9 cellular contexts compared by ENCODE assay signal in the genomic region with DNA sequence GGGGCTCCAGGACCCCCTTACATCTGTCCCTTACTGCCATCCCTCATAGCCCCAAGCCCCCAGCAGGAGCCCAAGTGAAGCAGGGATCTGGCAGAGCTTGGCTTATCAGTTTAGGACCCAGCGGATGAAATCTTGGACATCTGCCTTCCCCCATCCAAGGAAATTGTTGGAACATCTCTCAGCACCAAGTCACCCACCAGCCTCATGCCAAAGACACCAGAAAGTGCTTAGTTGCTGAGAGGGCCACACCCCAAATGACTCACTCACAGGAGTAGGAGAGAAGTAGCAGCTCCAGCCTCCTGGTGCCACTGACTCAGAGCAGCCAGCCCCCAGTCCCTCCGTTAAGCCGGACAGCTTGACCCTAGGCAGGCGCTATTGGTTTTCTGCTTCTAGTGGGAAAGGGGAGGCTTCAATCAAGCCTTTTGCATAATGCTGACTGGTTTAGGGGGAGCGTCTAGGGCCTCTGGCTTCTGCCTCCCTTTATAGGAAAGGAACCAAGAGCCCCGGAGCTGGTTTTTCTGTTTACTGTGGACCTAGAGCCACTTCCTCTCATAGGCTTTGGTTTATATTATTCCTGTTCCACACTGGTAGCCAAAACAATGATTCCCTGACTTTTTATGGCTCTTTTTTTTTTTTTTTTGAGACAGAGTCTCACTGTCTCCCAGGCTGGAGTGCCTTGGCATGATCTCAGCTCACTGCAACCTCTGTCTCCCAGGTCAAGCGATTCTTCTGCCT.
A peak's percentile ranks its signal among the peaks of the same experiment; 100 is the strongest.
DNase-seq lines count a peak whose midpoint lies in the region; ATAC-seq and TF ChIP-seq lines count a peak whose summit lies in the region.
"Had no signal": no experiment of that assay in that cellular context is flagged by ENCODE, and none has a peak within 500 bp of the region (broad histone marks: within the 10 kb centered on the region; RNA-seq: fewer than 3 reads in every experiment).

No MANE protein-coding gene starts in this region.

- H2BK5ac ChIP-seq in trophoblast cell (ENCODE audit: low read depth, low read length, poor library complexity), result peak overlapping the region; percentile 49

- H3K9ac ChIP-seq in GM23248 (peak overlapping the region; percentile 81), trophoblast cell (ENCODE audit: low read length) (no peak overlapping the region)

- H3K27me3 Mint-ChIP-seq in mesothelial cell of epicardium (ENCODE audit: low read depth), result no peaks in the 10 kb centered on the region
- H3K27me3 Mint-ChIP-seq: naive B cell had no signal

- H3K36me3 ChIP-seq in GM23248 (ENCODE audit: low read depth) (peaks cover 18% of the 10 kb centered on the region; the same call in 1 of the 2 replicates), trophoblast cell (ENCODE audit: control insufficient read depth in 1 of 2, insufficient read depth in 2 of 2, low read length in 2 of 2) (peaks cover 29 to 38% of the 10 kb centered on the region in 2 experiments)

- peak overlapping the region; percentile 60 for H4K8ac ChIP-seq in trophoblast cell (ENCODE audit: low read depth, low read length)

- H3K9me2 ChIP-seq in GM23248 (ENCODE audit: insufficient read depth), result no peaks in the 10 kb centered on the region

- H3K4me3 ChIP-seq in GM23248, result peak overlapping the region; percentile 26; the same call in 1 of the 2 replicates
- no peak overlapping the region for H3K4me3 ChIP-seq in fibroblast of mammary gland (ENCODE audit: control insufficient read depth, low read depth, low read length)
- no peak overlapping the region for H3K4me3 ChIP-seq in trophoblast cell (ENCODE audit: low read depth, low read length)

- peaks cover 16% of the 10 kb centered on the region for H3K36me3 Mint-ChIP-seq in mesothelial cell of epicardium
- H3K36me3 Mint-ChIP-seq: naive B cell had no signal

- DNase-seq in GM23248 (peak; percentile 100), SK-MEL-5 (ENCODE audit: low read depth, low spot score) (peak; percentile 21), fibroblast of mammary gland (ENCODE audit: low read depth) (peak; percentile 100), trophoblast cell (peak; percentile 97 to 98), T-helper 9 cell (no peak), mesothelial cell of epicardium (ENCODE audit: low spot score in 2 of 2, unreplicated experiment in 2 of 2) (no peak)
- DNase-seq in activated CD4-positive, alpha-beta T cell treated with anti-CD3 and anti-CD28 coated beads, Interleukin-2, amount 50 U/mL, for 48 hours, result no peak
- DNase-seq: naive B cell had no signal

- WGBS in GM23248 (ENCODE audit: low coverage in 1 of 2, low lambda C conversion rate in 2 of 2, missing lambda C conversion rate in 2 of 2), 2 experiments, result 2 to 5% methylated on average over 7 of the region's 7 CpGs
- no CpG with 5 or more reads among the region's 7 CpGs for WGBS in trophoblast cell (ENCODE audit: extremely low coverage, insufficient coverage, insufficient read length)

- H3K9me3 ChIP-seq in GM23248 (ENCODE audit: low read depth) (no peaks in the 10 kb centered on the region), trophoblast cell (ENCODE audit: insufficient read depth, low read depth, low read length) (peaks cover 7% of the 10 kb centered on the region)

- H3K27ac ChIP-seq in GM23248, result peak overlapping the region; percentile 99
- peak overlapping the region; percentile 81 for H3K27ac ChIP-seq in trophoblast cell (ENCODE audit: low read depth, low read length)

- no peak for ATAC-seq in GM19395 (IDR thresholded peaks at IDR 0.05; ENCODE audit: unreplicated experiment)

- H3K4me1 ChIP-seq in GM23248 (ENCODE audit: insufficient read depth), result peaks cover 71% of the 10 kb centered on the region
- H3K4me1 ChIP-seq in trophoblast cell (ENCODE audit: control insufficient read depth in 1 of 2, insufficient read depth in 2 of 2, low read length in 2 of 2), result peaks cover 28 to 37% of the 10 kb centered on the region in 2 experiments

- peak overlapping the region; percentile 55 for H2BK120ac ChIP-seq in trophoblast cell (ENCODE audit: insufficient read depth, low read length, poor library complexity)

- peak overlapping the region; percentile 19 for H3K4ac ChIP-seq in trophoblast cell (ENCODE audit: low read depth, low read length)

- no peak overlapping the region for H3K23ac ChIP-seq in trophoblast cell (ENCODE audit: low read length)

- H2AFZ ChIP-seq in GM23248, result no peak overlapping the region
- no peak overlapping the region for H2AFZ ChIP-seq in trophoblast cell (ENCODE audit: insufficient read depth, low read length, poor library complexity)

- H2AK5ac ChIP-seq in trophoblast cell (ENCODE audit: low read length), result peak overlapping the region; percentile 59

- TF ChIP-seq CTCF in fibroblast of mammary gland (conservative IDR thresholded peaks at IDR 0.05; ENCODE audit: control insufficient read depth, insufficient read depth, low read depth, low read length), result no peak
- no peak for TF ChIP-seq CTCF in mesothelial cell of epicardium (IDR thresholded peaks at IDR 0.05; ENCODE audit: unreplicated experiment)

- peak overlapping the region; percentile 66 for H3K14ac ChIP-seq in trophoblast cell (ENCODE audit: low read length)

- H3K79me1 ChIP-seq in trophoblast cell (ENCODE audit: low read length), result peaks cover 13% of the 10 kb centered on the region

- H3K18ac ChIP-seq in trophoblast cell (ENCODE audit: low read length), result peak overlapping the region; percentile 56

- H4K91ac ChIP-seq in trophoblast cell (ENCODE audit: low read depth, low read length), result peak overlapping the region; percentile 50

- in situ Hi-C loops in GM23248 (cut with MboI), result loop anchor here (5.0 kb wide), 1 partner anchor 78 kb away; no protein-coding TSS in a partner anchor
- in situ Hi-C loops in SK-MEL-5 (cut with HindIII; ENCODE audit: low pct_unique_long_range_greater_than_20kb, low sequenced_read_pairs), result no loop called here

- H3K79me2 ChIP-seq in GM23248 (ENCODE audit: insufficient read depth) (peaks cover 75% of the 10 kb centered on the region), trophoblast cell (ENCODE audit: control insufficient read depth, insufficient read depth, low read length, poor library complexity) (no peaks in the 10 kb centered on the region)

- H4K12ac ChIP-seq in trophoblast cell (ENCODE audit: low read depth, low read length), result no peak overlapping the region

- H3K27ac Mint-ChIP-seq in mesothelial cell of epicardium, result no peak overlapping the region

- peak overlapping the region; percentile 37 for H2BK12ac ChIP-seq in trophoblast cell (ENCODE audit: low read length)

- H3K4me1 Mint-ChIP-seq in mesothelial cell of epicardium, result peaks cover 16% of the 10 kb centered on the region

- H3K9me3 Mint-ChIP-seq in mesothelial cell of epicardium, result no peaks in the 10 kb centered on the region
- H3K9me3 Mint-ChIP-seq: naive B cell had no signal

- H3K27me3 ChIP-seq in GM23248 (replicated peaks; ENCODE audit: insufficient read depth), result no peaks in the 10 kb centered on the region
- H3K27me3 ChIP-seq in trophoblast cell (ENCODE audit: insufficient read depth, low read length), result no peaks in the 10 kb centered on the region

- no peak overlapping the region for H3K4me3 Mint-ChIP-seq in mesothelial cell of epicardium

- no peaks in the 10 kb centered on the region for H4K20me1 ChIP-seq in GM23248 (ENCODE audit: insufficient read depth)

- peaks cover 78% of the 10 kb centered on the region for H3F3A ChIP-seq in GM23248 (ENCODE audit: insufficient read depth)

- H3K4me2 ChIP-seq in GM23248 (ENCODE audit: unreplicated experiment) (peak overlapping the region; percentile 53), trophoblast cell (ENCODE audit: low read length) (peak overlapping the region; percentile 11)

Comparison
In these comparisons a context has a peak if more than half of its experiments do, and no peak if none do; other contexts are left out.
1. DNase-seq: peak in GM23248 (single experiment), SK-MEL-5 (single experiment), fibroblast of mammary gland (single experiment) and trophoblast cell (2 of 2); none in T-helper 9 cell (single experiment), mesothelial cell of epicardium (0 of 2) and activated CD4-positive, alpha-beta T cell treated with anti-CD3 and anti-CD28 coated beads, Interleukin-2, amount 50 U/mL, for 48 hours (0 of 2).